Comparison of ENCODE assay signal across 11 cellular contexts in the genomic region with DNA sequence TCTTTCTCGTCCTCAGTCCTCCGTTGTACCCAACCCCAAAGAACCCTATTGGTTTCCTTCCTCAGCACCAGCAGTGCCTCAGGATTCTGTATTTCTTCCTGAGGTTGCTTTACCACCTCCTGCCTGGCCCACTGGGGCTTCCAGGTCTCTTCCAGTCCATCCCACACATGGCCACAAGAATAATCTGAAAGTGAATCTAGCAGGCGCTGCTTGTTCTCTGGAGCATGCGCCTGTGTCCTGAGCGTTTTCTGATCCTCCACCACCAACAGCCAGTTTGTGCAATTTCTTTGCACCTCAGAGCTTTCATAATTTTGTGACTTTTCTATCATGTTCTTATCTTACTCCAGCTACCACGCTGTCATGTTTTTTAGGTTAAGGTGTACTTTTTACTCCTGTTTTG. TPM values are rescaled to one million over a fixed set of nuclear protein-coding genes. Genes with fewer than 3 reads are reported as not detected.
DNase-seq lines count a peak whose midpoint lies in the region; ATAC-seq and TF ChIP-seq lines count a peak whose summit lies in the region.
"Had no signal": no experiment of that assay in that cellular context is flagged by ENCODE, and none has a peak within 500 bp of the region (broad histone marks: within the 10 kb centered on the region; RNA-seq: fewer than 3 reads in every experiment).

No MANE protein-coding gene starts in this region.

- peak overlapping the region; percentile 33 for H2AFZ ChIP-seq in osteoblast (ENCODE audit: low read length)
- H2AFZ ChIP-seq: neural progenitor cell had no signal

- peak overlapping the region; percentile 55 for H3K9ac ChIP-seq in endocrine pancreas (ENCODE audit: control insufficient read depth, insufficient read depth, low read length)
- H3K9ac ChIP-seq: neural progenitor cell had no signal

- intact Hi-C loops in left ventricle myocardium superior (cut with micrococcal nuclease) (no loop called here), upper lobe of right lung (cut with DNase I) (loop anchor here (5.0 kb wide), 1 partner anchor 53 kb away; no protein-coding TSS in a partner anchor)

- no peaks in the 10 kb centered on the region for H3K79me2 ChIP-seq in osteoblast (ENCODE audit: insufficient read depth, low read length)

- DNase-seq in cardiac muscle cell (ENCODE audit: low read depth in 1 of 2, low spot score in 1 of 2) (no peak), left ventricle myocardium superior (no peak), osteoblast (ENCODE audit: insufficient read length, low spot score, missing footprints) (peak; percentile 76), upper lobe of right lung (no peak), C1 segment of cervical spinal cord (lab: John Stamatoyannopoulos, UW) (no peak), RPMI8226 (no peak), OCI-M1 (lab: John Stamatoyannopoulos, UW) (no peak)
- DNase-seq: stimulated activated CD4-positive, alpha-beta T cell treated with anti-CD3 and anti-CD28 coated beads, Interleukin-2, amount 100 ng/mL, for 24 hours; stimulated activated naive B cell treated with anti-CD40 and anti-IgM and Interleukin-4, amounts not matched to agents 10 μg/mL and 1 μg/mL and 100 μg/mL, for 72 hours had no signal

- no peaks in the 10 kb centered on the region for H3K27me3 ChIP-seq in cardiac muscle cell
- no peaks in the 10 kb centered on the region for H3K27me3 ChIP-seq in endocrine pancreas (ENCODE audit: control insufficient read depth, insufficient read depth, low read length)
- no peaks in the 10 kb centered on the region for H3K27me3 ChIP-seq in osteoblast (ENCODE audit: insufficient read depth, low read length)
- H3K27me3 ChIP-seq in upper lobe of right lung, result no peaks in the 10 kb centered on the region
- H3K27me3 ChIP-seq: neural progenitor cell had no signal

- H3K4me3 ChIP-seq in cardiac muscle cell (no peak overlapping the region), endocrine pancreas (ENCODE audit: control insufficient read depth, insufficient read depth, low read length) (no peak overlapping the region), osteoblast (ENCODE audit: insufficient read depth, low read length) (no peak overlapping the region), upper lobe of right lung (no peak overlapping the region)
- H3K4me3 ChIP-seq: neural progenitor cell had no signal

- TF ChIP-seq CTCF in cardiac muscle cell (IDR thresholded peaks at IDR 0.05; ENCODE audit: low read depth, low read length) (no peak), osteoblast (IDR thresholded peaks at IDR 0.05; ENCODE audit: extremely low read depth, low read depth, low read length) (no peak), upper lobe of right lung (IDR thresholded peaks at IDR 0.05) (no peak)

- H3K9me3 ChIP-seq in cardiac muscle cell (ENCODE audit: low read depth), result no peaks in the 10 kb centered on the region
- no peaks in the 10 kb centered on the region for H3K9me3 ChIP-seq in endocrine pancreas (ENCODE audit: control insufficient read depth, low read length)
- no peaks in the 10 kb centered on the region for H3K9me3 ChIP-seq in osteoblast (ENCODE audit: low read depth, low read length)
- H3K9me3 ChIP-seq in upper lobe of right lung, result no peaks in the 10 kb centered on the region

- ATAC-seq in left ventricle myocardium superior (no peak), upper lobe of right lung (no peak)
- ATAC-seq: stimulated activated naive B cell treated with anti-CD40 and anti-IgM and Interleukin-4, amounts not matched to agents 10 μg/mL and 1 μg/mL and 100 μg/mL, for 72 hours had no signal

- H3K36me3 ChIP-seq in cardiac muscle cell (peaks cover 15% of the 10 kb centered on the region), endocrine pancreas (ENCODE audit: control insufficient read depth, insufficient read depth, low read length) (no peaks in the 10 kb centered on the region), osteoblast (ENCODE audit: insufficient read depth, low read length) (peaks cover 8% of the 10 kb centered on the region), upper lobe of right lung (peaks cover 28% of the 10 kb centered on the region)
- H3K36me3 ChIP-seq: neural progenitor cell had no signal

- H3K4me1 ChIP-seq in cardiac muscle cell (ENCODE audit: low read depth) (peaks cover 20% of the 10 kb centered on the region), endocrine pancreas (ENCODE audit: control insufficient read depth, insufficient read depth, low read length) (peaks cover 15% of the 10 kb centered on the region), osteoblast (ENCODE audit: insufficient read depth, low read length) (peaks cover 39% of the 10 kb centered on the region), upper lobe of right lung (peaks cover 30% of the 10 kb centered on the region)

- no peaks in the 10 kb centered on the region for H4K20me1 ChIP-seq in osteoblast (ENCODE audit: insufficient read depth, low read length)

- H3K27ac ChIP-seq in cardiac muscle cell (peak overlapping the region; percentile 81), osteoblast (ENCODE audit: low read depth, low read length) (peak overlapping the region; percentile 2), upper lobe of right lung (peak overlapping the region; percentile 37)
- H3K27ac ChIP-seq: neural progenitor cell had no signal

- no peak overlapping the region for H3K4me2 ChIP-seq in osteoblast (ENCODE audit: insufficient read depth, low read length)

RNA-seq across cellular contexts. Expression of a gene that starts 11.6 kb away (rescaled TPM):
- 865 and 876 TPM in 2 replicates for total RNA-seq in cardiac muscle cell
- polyA plus RNA-seq in cardiac muscle cell, result 665 and 702 TPM in 2 replicates
- total RNA-seq in left ventricle myocardium superior, result 873 TPM
- total RNA-seq in osteoblast, result 676 and 702 TPM in 2 replicates
- total RNA-seq in upper lobe of right lung, result 660 TPM

RNA-seq across cellular contexts. Expression of a gene that starts 11.9 kb away (rescaled TPM):
- total RNA-seq in cardiac muscle cell, result 62.7 and 64.9 TPM in 2 replicates
- 85.4 and 88.7 TPM in 2 replicates for polyA plus RNA-seq in cardiac muscle cell
- 217 TPM for total RNA-seq in left ventricle myocardium superior
- 8.0 and 10.0 TPM in 2 replicates for total RNA-seq in osteoblast
- 59.8 TPM for total RNA-seq in upper lobe of right lung

RNA-seq across cellular contexts. Expression of a gene that starts 18.5 kb away (rescaled TPM):
- 0.21 TPM in 1 of 2 replicates, not detected in the other for total RNA-seq in cardiac muscle cell
- polyA plus RNA-seq in cardiac muscle cell, result 0.55 and 1.0 TPM in 2 replicates
- 0.67 TPM for total RNA-seq in left ventricle myocardium superior
- not detected in 2 replicates for total RNA-seq in osteoblast
- total RNA-seq in upper lobe of right lung, result 0.52 TPM

RNA-seq across cellular contexts. Expression of a gene that starts 22.1 kb away (rescaled TPM):
- total RNA-seq in cardiac muscle cell (34.3 and 50.5 TPM in 2 replicates), left ventricle myocardium superior (20.0 TPM), osteoblast (86.0 and 94.1 TPM in 2 replicates), upper lobe of right lung (32.3 TPM)
- 44.4 and 63.3 TPM in 2 replicates for polyA plus RNA-seq in cardiac muscle cell

RNA-seq across cellular contexts. Expression of a gene that starts 30.1 kb away (rescaled TPM):
- 23.8 and 34.2 TPM in 2 replicates for total RNA-seq in cardiac muscle cell
- 8.2 and 12.5 TPM in 2 replicates for polyA plus RNA-seq in cardiac muscle cell
- 3.1 TPM for total RNA-seq in left ventricle myocardium superior
- total RNA-seq in osteoblast, result 3.2 and 4.7 TPM in 2 replicates
- total RNA-seq in upper lobe of right lung, result 7.1 TPM

Comparison
In these comparisons a context has a peak if more than half of its experiments do, and no peak if none do; other contexts are left out.
1. H3K27ac ChIP-seq: peak in every context shown above with its lines; median percentile 81 in cardiac muscle cell; 37 in upper lobe of right lung; 2 in osteoblast.